In the genomic region with DNA sequence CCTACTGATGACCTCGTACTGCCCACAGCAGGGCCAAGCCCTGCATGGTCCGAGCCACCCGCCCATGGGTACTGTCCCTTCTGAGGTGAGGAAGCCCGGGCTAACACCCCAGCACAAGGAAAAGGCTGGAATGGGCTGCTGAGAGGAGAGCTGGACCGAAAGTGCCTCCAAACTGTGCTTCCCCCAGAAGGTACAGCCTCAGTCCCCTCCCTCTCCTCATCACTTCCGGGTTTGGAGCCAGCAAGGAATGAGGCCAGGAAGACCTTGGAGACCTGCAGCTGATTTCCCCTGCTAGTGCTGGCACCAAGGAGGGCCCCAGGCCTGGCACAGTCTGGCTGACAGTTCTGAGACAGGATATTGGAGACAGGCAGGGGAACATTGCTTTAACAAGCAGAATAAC, we compare ENCODE assay signal across 6 cellular contexts. TPM values are rescaled to one million over a fixed set of nuclear protein-coding genes. Genes with fewer than 3 reads are reported as not detected.
"Had no signal": no experiment of that assay in that cellular context is flagged by ENCODE, and none has a peak within 500 bp of the region (broad histone marks: within the 10 kb centered on the region; RNA-seq: fewer than 3 reads in every experiment).

No MANE protein-coding gene starts in this region.

RNA-seq across cellular contexts. Expression of a gene that starts 41.0 kb away (rescaled TPM):
- total RNA-seq: M059J, NCI-H460, OCI-LY7, PC-9, Right ventricle myocardium inferior, SK-MEL-5 had no signal
